Comparison of ENCODE assay signal across 15 cellular contexts in genomic region chr2:8138923-8139667, GRCh38.
DNase-seq lines count a peak whose midpoint lies in the region; ATAC-seq and TF ChIP-seq lines count a peak whose summit lies in the region.
"Had no signal": no experiment of that assay in that cellular context is flagged by ENCODE, and none has a peak within 500 bp of the region (broad histone marks: within the 10 kb centered on the region; RNA-seq: fewer than 3 reads in every experiment).

No MANE protein-coding gene starts in this region.

- H3K27me3 ChIP-seq in esophagus muscularis mucosa (no peaks in the 10 kb centered on the region), right lobe of liver (no peaks in the 10 kb centered on the region), thoracic aorta (replicated peaks; ENCODE audit: insufficient read depth) (no peaks in the 10 kb centered on the region)

- H3K4me3 ChIP-seq in esophagus muscularis mucosa = no peak overlapping the region
- peak overlapping the region; percentile 19 to 43 (median 41) for H3K4me3 ChIP-seq in right lobe of liver
- no peak overlapping the region for H3K4me3 ChIP-seq in thoracic aorta

- TF ChIP-seq CTCF in esophagus muscularis mucosa (IDR thresholded peaks at IDR 0.05) (no peak), right lobe of liver (IDR thresholded peaks at IDR 0.05) (no peak), thoracic aorta (IDR thresholded peaks at IDR 0.05) (no peak)

- H3K36me3 ChIP-seq in esophagus muscularis mucosa (no peaks in the 10 kb centered on the region), right lobe of liver (no peaks in the 10 kb centered on the region), thoracic aorta (no peaks in the 10 kb centered on the region)

- DNase-seq in GM04503 (ENCODE audit: low read depth) (peak; percentile 71), esophagus muscularis mucosa (ENCODE audit: extremely low spot score) (no peak), right lobe of liver (peak; percentile 50 to 77 (median 74)), thoracic aorta (ENCODE audit: low spot score) (no peak), cortex of kidney (lab: John Stamatoyannopoulos, UW) (no peak), SIG-M5 (lab: John Stamatoyannopoulos, UW) (no peak), KG1 (lab: John Stamatoyannopoulos, UW) (no peak)
- DNase-seq: activated CD4-positive, alpha-beta memory T cell treated with anti-CD3 and anti-CD28 coated beads for 36 hours; activated effector memory CD4-positive, alpha-beta T cell treated with anti-CD3 and anti-CD28 coated beads, Interleukin-2, amount 50 U/mL, for 16 hours; central memory CD4-positive, alpha-beta T cell; erythroblast; MM.1S; NCI-H2227 treated with DMSO at 0.1 percent for 48 hours; stimulated activated CD4-positive, alpha-beta T cell treated with anti-CD3 and anti-CD28 coated beads, Interleukin-15, amount 100 ng/mL, for 24 hours had no signal

- H3K4me1 ChIP-seq in esophagus muscularis mucosa = peaks cover 9 to 19% (median 15%) of the 10 kb centered on the region in 4 donors
- peaks cover 0 to 24% (median 5%) of the 10 kb centered on the region in 4 donors for H3K4me1 ChIP-seq in right lobe of liver
- peaks cover 7 to 17% of the 10 kb centered on the region in 2 donors for H3K4me1 ChIP-seq in thoracic aorta (ENCODE audit: control insufficient read depth in 1 of 2, low read depth in 2 of 2)

- peak overlapping the region; percentile 60 to 72 (median 66) for H3K27ac ChIP-seq in esophagus muscularis mucosa (replicated peaks in 1 of 4)
- H3K27ac ChIP-seq in right lobe of liver = peak overlapping the region; percentile 90 to 99 (median 99)
- H3K27ac ChIP-seq in thoracic aorta = peak overlapping the region; percentile 65 to 76

- TF ChIP-seq POLR2A in esophagus muscularis mucosa (IDR thresholded peaks at IDR 0.05; ENCODE audit: low read depth) (no peak), right lobe of liver (IDR thresholded peaks at IDR 0.05) (peak; percentile 82)

- peak; percentile 73 to 90 (median 83) for ATAC-seq in right lobe of liver
- peak; percentile 88 for ATAC-seq in thoracic aorta (ENCODE audit: insufficient number of reproducible peaks, low FRiP score, low read depth)
- ATAC-seq in GM18858 (IDR thresholded peaks at IDR 0.05; ENCODE audit: unreplicated experiment) = no peak

- no peak for TF ChIP-seq EP300 in esophagus muscularis mucosa (IDR thresholded peaks at IDR 0.05)

- intact Hi-C loops in esophagus muscularis mucosa (cut with DNase I) = no loop called here
- intact Hi-C loops in right lobe of liver (cut with DNase I) = no loop called here

- H3K9me3 ChIP-seq in esophagus muscularis mucosa = no peaks in the 10 kb centered on the region
- no peaks in the 10 kb centered on the region for H3K9me3 ChIP-seq in right lobe of liver
- H3K9me3 ChIP-seq in thoracic aorta = no peaks in the 10 kb centered on the region

- 78% methylated on average over 10 of the region's 10 CpGs for WGBS in esophagus muscularis mucosa
- 39% methylated on average over 8 of the region's 10 CpGs for whole genome bisulfite sequencing in right lobe of liver (ENCODE audit: insufficient coverage, low coverage, low lambda C conversion rate, missing lambda C conversion rate)

Comparison
In these comparisons a context has a peak if more than half of its experiments do, and no peak if none do; other contexts are left out.
1. DNase-seq: peak in GM04503 (single experiment) and right lobe of liver (3 of 3); none in esophagus muscularis mucosa (single experiment), thoracic aorta (single experiment), cortex of kidney (single experiment), SIG-M5 (single experiment) and KG1 (single experiment).
2. H3K4me3 ChIP-seq: peak in right lobe of liver (3 of 3); none in esophagus muscularis mucosa (0 of 4) and thoracic aorta (single experiment).
3. Peak in every context shown above with its lines, with median percentiles within 50 percentile points of each other: H3K27ac ChIP-seq.